8 cellular contexts compared by ENCODE assay signal in genomic region chr4:111641813-111642579, GRCh38.
DNase-seq lines count a peak whose midpoint lies in the region; ATAC-seq, FAIRE-seq and TF ChIP-seq lines count a peak whose summit lies in the region.

No MANE protein-coding gene starts in this region.

- H2BK5ac ChIP-seq in IMR-90 (ENCODE audit: low read depth, low read length, poor library complexity, severe bottlenecking): no peak overlapping the region

- no peak overlapping the region for H2BK120ac ChIP-seq in IMR-90 (ENCODE audit: low read depth, low read length)

- no peak overlapping the region for H3K56ac ChIP-seq in IMR-90 (ENCODE audit: extremely low read depth, insufficient read depth, low read length)

- H3K27me3 ChIP-seq in GM23338 (ENCODE audit: insufficient read depth) (no peaks in the 10 kb centered on the region), IMR-90 (ENCODE audit: control insufficient read depth, insufficient read depth, low read length) (no peaks in the 10 kb centered on the region), OCI-LY1 (ENCODE audit: insufficient read depth, low read length) (no peaks in the 10 kb centered on the region)

- WGBS in IMR-90 (ENCODE audit: extremely low coverage in 2 of 2, insufficient read length in 1 of 2), 2 experiments: 74 to 100% methylated on average over 3 of the region's 9 CpGs

- FAIRE-seq in islet of Langerhans (lab: Jason Lieb, UNC): peak; percentile 92

- H3K4me1 ChIP-seq in GM23338 (ENCODE audit: insufficient read depth): no peaks in the 10 kb centered on the region
- H3K4me1 ChIP-seq in IMR-90 (ENCODE audit: control insufficient read depth, insufficient read depth, low read length): no peaks in the 10 kb centered on the region; the same call in 1 of the 2 replicates
- H3K4me1 ChIP-seq in OCI-LY1 (ENCODE audit: insufficient read depth, low read length, severe bottlenecking): no peaks in the 10 kb centered on the region

- peak; percentile 97 to 99 for TF ChIP-seq CTCF in GM23338 (conservative IDR thresholded peaks at IDR 0.05; ENCODE audit: low read depth in 2 of 2)
- TF ChIP-seq CTCF in IMR-90 (conservative IDR thresholded peaks at IDR 0.05; ENCODE audit: low read depth, low read length): peak; percentile 94
- TF ChIP-seq CTCF in OCI-LY1 (IDR thresholded peaks at IDR 0.05; ENCODE audit: low read length): peak; percentile 90

- no peak overlapping the region for H2BK20ac ChIP-seq in IMR-90 (ENCODE audit: low read depth, low read length)

- no peaks in the 10 kb centered on the region for H3K9me3 Mint-ChIP-seq in GM23338

- no peak overlapping the region for H4K91ac ChIP-seq in IMR-90 (ENCODE audit: insufficient read depth, low read depth, low read length)

- BruUV-seq in IMR-90 (replicated peaks; lab: Mats Ljungman, UMichigan): no TSS peak

- no peak overlapping the region for H3K4ac ChIP-seq in IMR-90 (ENCODE audit: low read depth, low read length)

- H3K36me3 Mint-ChIP-seq in GM23338 (ENCODE audit: low read depth): no peaks in the 10 kb centered on the region

- no peaks in the 10 kb centered on the region for H3K79me1 ChIP-seq in IMR-90 (ENCODE audit: low read depth in 1 of 2, low read length in 2 of 2)

- no peak overlapping the region for H3K27ac Mint-ChIP-seq in GM23338

- no peaks in the 10 kb centered on the region for H3K27me3 Mint-ChIP-seq in GM23338 (ENCODE audit: insufficient read depth, low read depth, poor library complexity)

- H2AFZ ChIP-seq in GM23338: no peak overlapping the region
- no peak overlapping the region for H2AFZ ChIP-seq in IMR-90 (replicated peaks; ENCODE audit: low read length, poor library complexity)
- no peak overlapping the region for H2AFZ ChIP-seq in OCI-LY1 (ENCODE audit: low read length)

- TF ChIP-seq RAD21 in IMR-90 (IDR thresholded peaks at IDR 0.05; ENCODE audit: low read length): peak; percentile 63

- H4K8ac ChIP-seq in IMR-90 (ENCODE audit: low read depth in 2 of 2, low read length in 2 of 2): no peak overlapping the region

- no peaks in the 10 kb centered on the region for H3K9me3 ChIP-seq in IMR-90 (ENCODE audit: control insufficient read depth, insufficient read depth, low read length)
- no peaks in the 10 kb centered on the region for H3K9me3 ChIP-seq in OCI-LY1 (ENCODE audit: low read length)

- no peak overlapping the region for H4K5ac ChIP-seq in IMR-90 (ENCODE audit: low read depth, low read length)

- no peaks in the 10 kb centered on the region for H3K9me2 ChIP-seq in GM23338 (ENCODE audit: insufficient read depth)
- H3K9me2 ChIP-seq in OCI-LY1 (ENCODE audit: low read depth, low read length): no peaks in the 10 kb centered on the region

- H4K20me1 ChIP-seq in GM23338 (replicated peaks; ENCODE audit: insufficient read depth): no peaks in the 10 kb centered on the region
- H4K20me1 ChIP-seq in IMR-90 (ENCODE audit: insufficient read depth, low read length): no peaks in the 10 kb centered on the region
- H4K20me1 ChIP-seq in OCI-LY1 (ENCODE audit: insufficient read depth, low read length): no peaks in the 10 kb centered on the region

- H3K23ac ChIP-seq in IMR-90 (ENCODE audit: low read depth, low read length): no peak overlapping the region

- H3K9me1 ChIP-seq in IMR-90 (ENCODE audit: insufficient read depth, low read length): no peaks in the 10 kb centered on the region

- no peaks in the 10 kb centered on the region for H3K36me3 ChIP-seq in GM23338 (ENCODE audit: insufficient read depth)
- H3K36me3 ChIP-seq in IMR-90 (ENCODE audit: control insufficient read depth, insufficient read depth, low read length): no peaks in the 10 kb centered on the region
- no peaks in the 10 kb centered on the region for H3K36me3 ChIP-seq in OCI-LY1 (ENCODE audit: insufficient read depth, low read length)

- H3K79me2 ChIP-seq in GM23338 (replicated peaks; ENCODE audit: insufficient read depth) (no peaks in the 10 kb centered on the region), OCI-LY1 (ENCODE audit: insufficient read depth, low read length) (no peaks in the 10 kb centered on the region)

- no peak overlapping the region for H3K27ac ChIP-seq in GM23338 (ENCODE audit: low read depth)
- no peak overlapping the region for H3K27ac ChIP-seq in IMR-90 (ENCODE audit: insufficient read depth, low read length)
- H3K27ac ChIP-seq in OCI-LY1 (ENCODE audit: low read depth, low read length, poor library complexity, severe bottlenecking): no peak overlapping the region

- H3K4me3 ChIP-seq in GM23338: no peak overlapping the region
- no peak overlapping the region for H3K4me3 ChIP-seq in IMR-90 (ENCODE audit: insufficient read depth, low read depth, low read length)
- no peak overlapping the region for H3K4me3 ChIP-seq in OCI-LY1 (ENCODE audit: low read depth, low read length, poor library complexity, severe bottlenecking)

- CTCF ChIA-PET in IMR-90 (lab: Yijun Ruan, JAX): interaction anchor here (0.6 to 1.6 kb wide), 5 partner anchors 10 to 390 kb away, joined by 3 to 5 read pairs (median 4); no protein-coding TSS in a partner anchor

- H3K4me1 Mint-ChIP-seq in GM23338: no peaks in the 10 kb centered on the region

- H2AK9ac ChIP-seq in IMR-90 (replicated peaks; ENCODE audit: low read depth, low read length, poor library complexity): no peak overlapping the region

- DNase-seq in Right ventricle myocardium inferior (ENCODE audit: missing footprints) (no peak), cardiac septum (ENCODE audit: low spot score) (no peak), GM23338 (ENCODE audit: low spot score) (peak; percentile 93), IMR-90 (peak; percentile 86), brain pericyte (ENCODE audit: low read depth, low spot score) (peak; percentile 20)
- DNase-seq in stimulated activated naive CD8-positive, alpha-beta T cell treated with anti-CD3 and anti-CD28 coated beads, Interleukin-15, Interleukin-2, amounts not matched to agents 100 U/mL and 50 U/mL, for 24 hours: peak; percentile 17

- intact Hi-C loops in Right ventricle myocardium inferior (cut with DNase I) (loop anchor here (5.0 to 10.0 kb wide), 2 partner anchors 213 to 390 kb away; no protein-coding TSS in a partner anchor), cardiac septum (cut with DNase I) (loop anchor here (10.0 kb wide), 1 partner anchor 213 kb away; no protein-coding TSS in a partner anchor), IMR-90 (cut with micrococcal nuclease) (loop anchor here (1.0 to 2.0 kb wide), 3 partner anchors 137 to 389 kb away; no protein-coding TSS in a partner anchor)

- no peaks in the 10 kb centered on the region for H3F3A ChIP-seq in GM23338 (replicated peaks; ENCODE audit: low read depth)
- no peaks in the 10 kb centered on the region; the same call in 1 of the 2 replicates for H3F3A ChIP-seq in OCI-LY1 (ENCODE audit: insufficient read depth, low read length)

- POLR2A ChIA-PET in IMR-90 (lab: Charles Lee; ENCODE audit: unreplicated experiment): no interaction called here

- H3K4me2 ChIP-seq in GM23338 (no peak overlapping the region), IMR-90 (ENCODE audit: low read depth, low read length) (no peak overlapping the region), OCI-LY1 (ENCODE audit: low read length) (no peak overlapping the region)

- H2BK15ac ChIP-seq in IMR-90 (ENCODE audit: low read depth, low read length): no peak overlapping the region

- TF ChIP-seq POLR2A in IMR-90 (IDR thresholded peaks at IDR 0.05; ENCODE audit: low read depth, low read length): no peak

- H3K9ac ChIP-seq in IMR-90 (ENCODE audit: low read depth, low read length): no peak overlapping the region
- no peak overlapping the region for H3K9ac ChIP-seq in OCI-LY1 (ENCODE audit: low read length)

- no peak overlapping the region for H2AK5ac ChIP-seq in IMR-90 (ENCODE audit: low read depth, low read length)

- in situ Hi-C loops in IMR-90 (cut with MboI; ENCODE audit: low sequenced_read_pairs): loop anchor here (10.0 to 25.0 kb wide), 3 partner anchors 213 to 680 kb away; no protein-coding TSS in a partner anchor

- dilution Hi-C loops in IMR-90 (cut with HindIII; ENCODE audit: low sequenced_read_pairs, unreplicated experiment): no loop called here

- H3K4me3 Mint-ChIP-seq in GM23338: no peak overlapping the region

- no peak overlapping the region for H3K14ac ChIP-seq in IMR-90 (replicated peaks; ENCODE audit: low read depth, low read length)

- ATAC-seq in Right ventricle myocardium inferior (peak; percentile 82), GM23338 (peak; percentile 83), IMR-90 (ENCODE audit: low read depth) (peak; percentile 91)
- ATAC-seq in stimulated activated naive CD8-positive, alpha-beta T cell treated with anti-CD3 and anti-CD28 coated beads, Interleukin-15, Interleukin-2, amounts not matched to agents 100 U/mL and 50 U/mL, for 24 hours: peak; percentile 66

- no peak overlapping the region for H3K18ac ChIP-seq in IMR-90 (ENCODE audit: low read depth, low read length)

TF ChIP-seq in GM23338, 12 proteins besides CTCF, POLR2A, EP300 and RAD21 (continues in another document):
- TF ChIP-seq EZH2phosphoT487 (IDR thresholded peaks at IDR 0.05; ENCODE audit: unreplicated experiment) (no peak), STAT1 (IDR thresholded peaks at IDR 0.05; ENCODE audit: unreplicated experiment) (no peak), JUNB (IDR thresholded peaks at IDR 0.05; ENCODE audit: unreplicated experiment) (no peak), CREB1 (CRISPR knock-in tag; IDR thresholded peaks at IDR 0.05; ENCODE audit: low read depth) (no peak), ZNF331 (CRISPR knock-in tag; IDR thresholded peaks at IDR 0.05; ENCODE audit: low read depth) (no peak)

TF ChIP-seq in IMR-90, 13 proteins besides CTCF, POLR2A, EP300 and RAD21:
- TF ChIP-seq SMC3 (IDR thresholded peaks at IDR 0.05; ENCODE audit: low read depth, low read length) (peak; percentile 82), BHLHE40 (IDR thresholded peaks at IDR 0.05; ENCODE audit: low read depth, low read length) (no peak), CEBPB (IDR thresholded peaks at IDR 0.05; ENCODE audit: low read depth, low read length) (peak; percentile 95), ELK1 (IDR thresholded peaks at IDR 0.05; ENCODE audit: borderline replicate concordance, low read depth, low read length) (no peak)

Comparison
In these comparisons a context has a peak if more than half of its experiments do, and no peak if none do; other contexts are left out.
1. DNase-seq: peak in GM23338 (single experiment), IMR-90 (single experiment), brain pericyte (single experiment) and stimulated activated naive CD8-positive, alpha-beta T cell treated with anti-CD3 and anti-CD28 coated beads, Interleukin-15, Interleukin-2, amounts not matched to agents 100 U/mL and 50 U/mL, for 24 hours (single experiment); none in Right ventricle myocardium inferior (single experiment) and cardiac septum (single experiment).
2. Peak in every context shown above with its lines, with median percentiles within 50 percentile points of each other: ATAC-seq and CTCF ChIP-seq.